Comparison of ENCODE assay signal across 1 cellular context in the genomic region with DNA sequence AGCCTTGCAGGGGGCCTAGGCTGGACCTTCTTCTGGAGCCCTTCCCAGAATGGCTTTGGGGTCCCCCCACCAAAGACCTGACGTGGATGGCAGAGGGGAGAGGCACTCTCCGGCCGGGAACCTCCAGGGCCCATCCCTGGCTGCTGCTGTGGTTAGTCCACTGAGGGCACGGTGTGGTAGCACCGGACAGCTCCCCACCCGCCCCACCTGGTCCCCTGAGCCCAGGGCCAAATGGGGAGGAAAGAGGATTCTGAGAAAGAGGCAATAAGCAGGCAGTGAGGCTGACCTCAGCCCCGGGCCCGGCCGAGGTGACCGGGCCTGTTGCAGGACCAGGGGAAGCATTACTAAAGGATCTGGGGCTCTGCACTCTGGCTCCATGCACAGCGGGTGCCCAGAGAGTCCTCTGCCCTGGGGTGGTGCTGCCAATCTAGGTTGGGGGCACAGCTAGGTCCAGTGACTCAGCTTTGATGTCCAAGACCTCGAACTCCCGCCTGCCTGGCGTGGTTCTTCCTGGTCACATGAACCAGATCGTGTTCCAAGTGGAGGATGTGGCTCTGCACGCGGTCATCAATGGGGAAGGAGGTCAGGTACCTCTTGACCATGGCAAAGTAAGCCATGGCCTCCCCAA.
TF ChIP-seq lines count a peak whose summit lies in the region.

No MANE protein-coding gene starts in this region.

TF ChIP-seq in HEK293, 187 proteins besides CTCF, POLR2A, EP300 and RAD21 (continued from another document):
- TF ChIP-seq REST (tag by site-specific recombination; IDR thresholded peaks at IDR 0.05) = peak; percentile 78
- no peak for TF ChIP-seq ZNF24 (tag by site-specific recombination; IDR thresholded peaks at IDR 0.05)
- TF ChIP-seq ZNF426 (tag by site-specific recombination; IDR thresholded peaks at IDR 0.05) = no peak
- no peak for TF ChIP-seq ZXDB (tag by site-specific recombination; IDR thresholded peaks at IDR 0.05)
- TF ChIP-seq, protein P1, sequence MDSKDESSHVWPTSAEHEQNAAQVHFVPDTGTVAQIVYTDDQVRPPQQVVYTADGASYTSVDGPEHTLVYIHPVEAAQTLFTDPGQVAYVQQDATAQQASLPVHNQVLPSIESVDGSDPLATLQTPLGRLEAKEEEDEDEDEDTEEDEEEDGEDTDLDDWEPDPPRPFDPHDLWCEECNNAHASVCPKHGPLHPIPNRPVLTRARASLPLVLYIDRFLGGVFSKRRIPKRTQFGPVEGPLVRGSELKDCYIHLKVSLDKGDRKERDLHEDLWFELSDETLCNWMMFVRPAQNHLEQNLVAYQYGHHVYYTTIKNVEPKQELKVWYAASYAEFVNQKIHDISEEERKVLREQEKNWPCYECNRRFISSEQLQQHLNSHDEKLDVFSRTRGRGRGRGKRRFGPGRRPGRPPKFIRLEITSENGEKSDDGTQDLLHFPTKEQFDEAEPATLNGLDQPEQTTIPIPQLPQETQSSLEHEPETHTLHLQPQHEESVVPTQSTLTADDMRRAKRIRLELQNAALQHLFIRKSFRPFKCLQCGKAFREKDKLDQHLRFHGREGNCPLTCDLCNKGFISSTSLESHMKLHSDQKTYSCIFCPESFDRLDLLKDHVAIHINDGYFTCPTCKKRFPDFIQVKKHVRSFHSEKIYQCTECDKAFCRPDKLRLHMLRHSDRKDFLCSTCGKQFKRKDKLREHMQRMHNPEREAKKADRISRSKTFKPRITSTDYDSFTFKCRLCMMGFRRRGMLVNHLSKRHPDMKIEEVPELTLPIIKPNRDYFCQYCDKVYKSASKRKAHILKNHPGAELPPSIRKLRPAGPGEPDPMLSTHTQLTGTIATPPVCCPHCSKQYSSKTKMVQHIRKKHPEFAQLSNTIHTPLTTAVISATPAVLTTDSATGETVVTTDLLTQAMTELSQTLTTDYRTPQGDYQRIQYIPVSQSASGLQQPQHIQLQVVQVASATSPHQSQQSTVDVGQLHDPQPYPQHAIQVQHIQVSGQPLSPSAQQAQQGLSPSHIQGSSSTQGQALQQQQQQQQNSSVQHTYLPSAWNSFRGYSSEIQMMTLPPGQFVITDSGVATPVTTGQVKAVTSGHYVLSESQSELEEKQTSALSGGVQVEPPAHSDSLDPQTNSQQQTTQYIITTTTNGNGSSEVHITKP (tag by site-specific recombination; IDR thresholded peaks at IDR 0.05) = no peak
- TF ChIP-seq ZNF791 (tag by site-specific recombination; IDR thresholded peaks at IDR 0.05) = no peak
- no peak for TF ChIP-seq ZNF394 (tag by site-specific recombination; IDR thresholded peaks at IDR 0.05; ENCODE audit: borderline replicate concordance)
- TF ChIP-seq ZNF324 (tag by site-specific recombination; IDR thresholded peaks at IDR 0.05) = no peak
- TF ChIP-seq ZNF221 (tag by site-specific recombination; IDR thresholded peaks at IDR 0.05; ENCODE audit: borderline replicate concordance) = no peak
- no peak for TF ChIP-seq ZFP37 (tag by site-specific recombination; IDR thresholded peaks at IDR 0.05)
- TF ChIP-seq ZNF600 (tag by site-specific recombination; IDR thresholded peaks at IDR 0.05) = peak; percentile 58; the same call in 1 of the 2 replicates
- peak; percentile 67 for TF ChIP-seq HIC1 (tag by site-specific recombination; IDR thresholded peaks at IDR 0.05)
- TF ChIP-seq PRDM2 (tag by site-specific recombination; IDR thresholded peaks at IDR 0.05; ENCODE audit: borderline replicate concordance) = no peak
- TF ChIP-seq ZNF140 (tag by site-specific recombination; IDR thresholded peaks at IDR 0.05) = no peak
- no peak for TF ChIP-seq ZNF155 (tag by site-specific recombination; IDR thresholded peaks at IDR 0.05)
- no peak for TF ChIP-seq ZNF169 (tag by site-specific recombination; IDR thresholded peaks at IDR 0.05)
